ENCODE assay signal across 11 cellular contexts in genomic region chr18:8507361-8507760, GRCh38.
DNase-seq lines count a peak whose midpoint lies in the region; ATAC-seq and TF ChIP-seq lines count a peak whose summit lies in the region.
"Had no signal": no experiment of that assay in that cellular context is flagged by ENCODE, and none has a peak within 500 bp of the region (broad histone marks: within the 10 kb centered on the region; RNA-seq: fewer than 3 reads in every experiment).

No MANE protein-coding gene starts in this region.

- H3K36me3 ChIP-seq in right atrium auricular region (no peaks in the 10 kb centered on the region), OCI-LY3 (replicated peaks; ENCODE audit: low read depth, low read length) (no peaks in the 10 kb centered on the region)
- H3K36me3 ChIP-seq: breast epithelium, transverse colon had no signal

- H3K9me3 Mint-ChIP-seq in type B pancreatic cell, result no peaks in the 10 kb centered on the region
- H3K9me3 Mint-ChIP-seq: nephron had no signal

- peaks cover 6% of the 10 kb centered on the region for H3K27me3 Mint-ChIP-seq in type B pancreatic cell

- intact Hi-C loops in left cardiac atrium (cut with DNase I), result no loop called here

- H3K4me1 ChIP-seq in right atrium auricular region, result no peaks in the 10 kb centered on the region
- H3K4me1 ChIP-seq in OCI-LY3 (ENCODE audit: low read length), result no peaks in the 10 kb centered on the region
- H3K4me1 ChIP-seq: breast epithelium, transverse colon had no signal

- H3K27ac ChIP-seq in right atrium auricular region (no peak overlapping the region), OCI-LY3 (ENCODE audit: low read length) (no peak overlapping the region)
- H3K27ac ChIP-seq: breast epithelium, transverse colon had no signal

- H3K27me3 ChIP-seq in right atrium auricular region (no peaks in the 10 kb centered on the region), OCI-LY3 (ENCODE audit: low read depth, low read length) (peaks cover 10% of the 10 kb centered on the region)
- H3K27me3 ChIP-seq: breast epithelium, transverse colon had no signal

- no peak overlapping the region for H3K27ac Mint-ChIP-seq in type B pancreatic cell
- H3K27ac Mint-ChIP-seq: nephron had no signal

- no peak for TF ChIP-seq CTCF in right atrium auricular region (IDR thresholded peaks at IDR 0.05)
- TF ChIP-seq CTCF in OCI-LY3 (IDR thresholded peaks at IDR 0.05; ENCODE audit: low read depth, low read length), result peak; percentile 45
- TF ChIP-seq CTCF in epithelial cell of proximal tubule (conservative IDR thresholded peaks at IDR 0.05; ENCODE audit: low read depth, low read length), result peak; percentile 45
- peak; percentile 66 for TF ChIP-seq CTCF in type B pancreatic cell (conservative IDR thresholded peaks at IDR 0.05)

- no peak overlapping the region for H2AFZ ChIP-seq in OCI-LY3 (ENCODE audit: low read depth, low read length)

- no peaks in the 10 kb centered on the region for H4K20me1 ChIP-seq in OCI-LY3 (ENCODE audit: insufficient read depth, low read length)

- H3K4me1 Mint-ChIP-seq in type B pancreatic cell (ENCODE audit: unreplicated experiment), result no peaks in the 10 kb centered on the region

- no peak overlapping the region for H3K4me3 Mint-ChIP-seq in type B pancreatic cell
- H3K4me3 Mint-ChIP-seq: nephron had no signal

- no peak overlapping the region for H3K9ac ChIP-seq in OCI-LY3 (ENCODE audit: low read length)

- H3K36me3 Mint-ChIP-seq in type B pancreatic cell, result no peaks in the 10 kb centered on the region

- no peaks in the 10 kb centered on the region for H3K9me3 ChIP-seq in right atrium auricular region
- H3K9me3 ChIP-seq in OCI-LY3 (ENCODE audit: insufficient read depth, low read length), result no peaks in the 10 kb centered on the region
- H3K9me3 ChIP-seq: breast epithelium, transverse colon had no signal

- ATAC-seq in left cardiac atrium (no peak), GM21447 (IDR thresholded peaks at IDR 0.05; ENCODE audit: unreplicated experiment) (no peak)

- H3K4me3 ChIP-seq in right atrium auricular region (no peak overlapping the region), OCI-LY3 (ENCODE audit: low read length) (no peak overlapping the region), epithelial cell of proximal tubule (ENCODE audit: low read depth, low read length) (no peak overlapping the region)
- H3K4me3 ChIP-seq: breast epithelium, transverse colon had no signal

- peak; percentile 11 for DNase-seq in right atrium auricular region (ENCODE audit: low spot score)
- DNase-seq in left cardiac atrium, result no peak
- DNase-seq in epithelial cell of proximal tubule (ENCODE audit: low read depth), result no peak
- no peak for DNase-seq in type B pancreatic cell (ENCODE audit: extremely low spot score, unreplicated experiment)
- no peak for DNase-seq in NCI-H2029 treated with DMSO at 0.1 percent for 48 hours (lab: John Stamatoyannopoulos, UW)
- no peak for DNase-seq in 8988T
- DNase-seq: transverse colon had no signal

- no peak overlapping the region for H3K4me2 ChIP-seq in OCI-LY3 (ENCODE audit: low read length)

- no peaks in the 10 kb centered on the region for H3K79me2 ChIP-seq in OCI-LY3 (ENCODE audit: low read length)

Comparison
In these comparisons a context has a peak if more than half of its experiments do, and no peak if none do; other contexts are left out.
1. CTCF ChIP-seq: peak in OCI-LY3 (single experiment), epithelial cell of proximal tubule (single experiment) and type B pancreatic cell (single experiment); none in right atrium auricular region (0 of 2).